ENCODE assay signal across 20 cellular contexts in genomic region chr2:197883354-197884032, GRCh38.
DNase-seq lines count a peak whose midpoint lies in the region; ATAC-seq, FAIRE-seq and TF ChIP-seq lines count a peak whose summit lies in the region.
"Had no signal": no experiment of that assay in that cellular context is flagged by ENCODE, and none has a peak within 500 bp of the region (broad histone marks: within the 10 kb centered on the region; RNA-seq: fewer than 3 reads in every experiment).

No MANE protein-coding gene starts in this region.

- BruUV-seq in Calu3 (replicated peaks; lab: Mats Ljungman, UMichigan): no TSS peak

- CTCF ChIA-PET in Calu3 (lab: Charles Lee): no interaction called here

- TF ChIP-seq CTCF in Calu3 (IDR thresholded peaks at IDR 0.05; ENCODE audit: unreplicated experiment): no peak

- peak; percentile 74 for ATAC-seq in SK-N-SH treated with all-trans-retinoic acid at 6 μM for 48 hours
- ATAC-seq: activated T-helper 17 cell treated with anti-CD3 and anti-CD28 coated beads, Interleukin-2, amount 50 U/mL, for 72 hours; HCT116; left lung had no signal

- H3K27me3 Mint-ChIP-seq in Calu3 (ENCODE audit: unreplicated experiment): no peaks in the 10 kb centered on the region
- H3K27me3 Mint-ChIP-seq in T-helper 2 cell treated with Interferon-gamma antibody and Interleukin-4, amounts not matched to agents 5 μg/mL and 100 μg/mL, for 36 hours (ENCODE audit: low read depth): no peaks in the 10 kb centered on the region
- H3K27me3 Mint-ChIP-seq: activated CD4-positive, alpha-beta T cell treated with anti-CD3 and anti-CD28 coated beads, Interleukin-2, amount 10 ng/mL, durations not matched to agents 24 days and 14 days; activated T-helper 17 cell treated with anti-CD3 and anti-CD28 coated beads, Interleukin-2, amount 50 U/mL, for 72 hours; IgD-negative memory B cell had no signal

- intact Hi-C loops in Calu3 (cut with micrococcal nuclease; ENCODE audit: unreplicated experiment): no loop called here

- no peak overlapping the region for H3K27ac Mint-ChIP-seq in Calu3 (ENCODE audit: unreplicated experiment)
- no peak overlapping the region for H3K27ac Mint-ChIP-seq in T-helper 2 cell treated with Interferon-gamma antibody and Interleukin-4, amounts not matched to agents 5 μg/mL and 100 μg/mL, for 36 hours
- H3K27ac Mint-ChIP-seq: activated CD4-positive, alpha-beta T cell treated with anti-CD3 and anti-CD28 coated beads, Interleukin-2, amount 10 ng/mL, durations not matched to agents 24 days and 14 days; activated T-helper 17 cell treated with anti-CD3 and anti-CD28 coated beads, Interleukin-2, amount 50 U/mL, for 72 hours; IgD-negative memory B cell; nephron progenitor cell had no signal

- H3K4me3 Mint-ChIP-seq in Calu3 (ENCODE audit: low read depth, unreplicated experiment): no peak overlapping the region
- H3K4me3 Mint-ChIP-seq in T-helper 2 cell treated with Interferon-gamma antibody and Interleukin-4, amounts not matched to agents 5 μg/mL and 100 μg/mL, for 36 hours: no peak overlapping the region
- H3K4me3 Mint-ChIP-seq: activated CD4-positive, alpha-beta T cell treated with anti-CD3 and anti-CD28 coated beads, Interleukin-2, amount 10 ng/mL, durations not matched to agents 24 days and 14 days; activated T-helper 17 cell treated with anti-CD3 and anti-CD28 coated beads, Interleukin-2, amount 50 U/mL, for 72 hours; IgD-negative memory B cell; nephron progenitor cell had no signal

- DNase-seq in EH (ENCODE audit: low read depth) (peak; percentile 82), fibroblast of gingiva (ENCODE audit: low read depth) (peak; percentile 63), iris pigment epithelial cell (ENCODE audit: low read depth) (peak; percentile 18), Calu3 (no peak), HTR-8/SVneo (ENCODE audit: insufficient read length, low spot score) (no peak), T-helper 2 cell (no peak)
- no peak for DNase-seq in T-helper 2 cell treated with Interferon-gamma antibody and Interleukin-4, amounts not matched to agents 5 μg/mL and 100 μg/mL, for 36 hours (ENCODE audit: low spot score)
- DNase-seq: activated CD4-positive, alpha-beta T cell treated with anti-CD3 and anti-CD28 coated beads, Interleukin-2, amount 10 ng/mL, durations not matched to agents 24 days and 14 days; central memory CD4-positive, alpha-beta T cell; DMS79; left lung; MG63; nephron progenitor cell; posterior cingulate gyrus; small intestine; stimulated activated naive CD4-positive, alpha-beta T cell had no signal

- H3K4me1 Mint-ChIP-seq in Calu3 (ENCODE audit: low read depth, unreplicated experiment): no peaks in the 10 kb centered on the region
- H3K4me1 Mint-ChIP-seq in T-helper 2 cell treated with Interferon-gamma antibody and Interleukin-4, amounts not matched to agents 5 μg/mL and 100 μg/mL, for 36 hours (ENCODE audit: low read depth): peaks cover 3% of the 10 kb centered on the region

- FAIRE-seq in HTR-8/SVneo (lab: Jason Lieb, UNC): no peak
- FAIRE-seq: small intestine had no signal

- H3K9me3 Mint-ChIP-seq in Calu3 (ENCODE audit: low read depth, unreplicated experiment): no peaks in the 10 kb centered on the region
- no peaks in the 10 kb centered on the region for H3K9me3 Mint-ChIP-seq in T-helper 2 cell treated with Interferon-gamma antibody and Interleukin-4, amounts not matched to agents 5 μg/mL and 100 μg/mL, for 36 hours
- H3K9me3 Mint-ChIP-seq: activated T-helper 17 cell treated with anti-CD3 and anti-CD28 coated beads, Interleukin-2, amount 50 U/mL, for 72 hours; nephron progenitor cell had no signal

- H3K36me3 Mint-ChIP-seq in Calu3 (ENCODE audit: insufficient read depth, unreplicated experiment): no peaks in the 10 kb centered on the region
- H3K36me3 Mint-ChIP-seq in T-helper 2 cell treated with Interferon-gamma antibody and Interleukin-4, amounts not matched to agents 5 μg/mL and 100 μg/mL, for 36 hours (ENCODE audit: low read depth): peaks cover 3% of the 10 kb centered on the region
- H3K36me3 Mint-ChIP-seq: IgD-negative memory B cell had no signal

TF ChIP-seq in SK-N-SH treated with all-trans-retinoic acid at 6 μM for 48 hours, 23 proteins besides CTCF, POLR2A, EP300 and RAD21:
- no peak for TF ChIP-seq ZNF70 (CRISPR knock-in tag; IDR thresholded peaks at IDR 0.05)
- no peak for TF ChIP-seq ZFP3 (CRISPR knock-in tag; IDR thresholded peaks at IDR 0.05)
- no peak for TF ChIP-seq ZC3H10 (CRISPR knock-in tag; IDR thresholded peaks at IDR 0.05)
- no peak for TF ChIP-seq ZNF8 (CRISPR knock-in tag; IDR thresholded peaks at IDR 0.05)
- no peak for TF ChIP-seq CREB5 (CRISPR knock-in tag; IDR thresholded peaks at IDR 0.05; ENCODE audit: low read depth)
- no peak for TF ChIP-seq BACH2 (CRISPR knock-in tag; IDR thresholded peaks at IDR 0.05; ENCODE audit: borderline replicate concordance)
- no peak for TF ChIP-seq RARB (CRISPR knock-in tag; IDR thresholded peaks at IDR 0.05)
- TF ChIP-seq ZNF565 (CRISPR knock-in tag; conservative IDR thresholded peaks at IDR 0.05; ENCODE audit: low read depth): no peak
- no peak for TF ChIP-seq PPARA (CRISPR knock-in tag; IDR thresholded peaks at IDR 0.05; ENCODE audit: borderline replicate concordance)
- no peak for TF ChIP-seq TOX (CRISPR knock-in tag; IDR thresholded peaks at IDR 0.05; ENCODE audit: borderline replicate concordance)
- TF ChIP-seq OSR1 (CRISPR knock-in tag; IDR thresholded peaks at IDR 0.05): no peak
- TF ChIP-seq GLIS3 (CRISPR knock-in tag; IDR thresholded peaks at IDR 0.05): no peak
- TF ChIP-seq TSHZ2 (CRISPR knock-in tag; IDR thresholded peaks at IDR 0.05): no peak
- TF ChIP-seq ESRRG (CRISPR knock-in tag; IDR thresholded peaks at IDR 0.05): no peak
- no peak for TF ChIP-seq ARNTL (CRISPR knock-in tag; IDR thresholded peaks at IDR 0.05; ENCODE audit: borderline replicate concordance, low read depth)
- no peak for TF ChIP-seq CSDC2 (CRISPR knock-in tag; IDR thresholded peaks at IDR 0.05)
- TF ChIP-seq CSRNP3 (CRISPR knock-in tag; IDR thresholded peaks at IDR 0.05): no peak
- no peak for TF ChIP-seq ISL1 (CRISPR knock-in tag; IDR thresholded peaks at IDR 0.05)

Comparison
In these comparisons a context has a peak if more than half of its experiments do, and no peak if none do; other contexts are left out.
1. DNase-seq: peak in EH (single experiment), fibroblast of gingiva (single experiment) and iris pigment epithelial cell (single experiment); none in Calu3 (single experiment), HTR-8/SVneo (single experiment), T-helper 2 cell (0 of 5) and T-helper 2 cell treated with Interferon-gamma antibody and Interleukin-4, amounts not matched to agents 5 μg/mL and 100 μg/mL, for 36 hours (single experiment).